11 cellular contexts compared by ENCODE assay signal in genomic region chrX:18864390-18864920, GRCh38.
"Had no signal": no experiment of that assay in that cellular context is flagged by ENCODE, and none has a peak within 500 bp of the region (broad histone marks: within the 10 kb centered on the region; RNA-seq: fewer than 3 reads in every experiment).

No MANE protein-coding gene starts in this region.

- H3K36me3 ChIP-seq: HAP-1 had no signal

- H3K27ac ChIP-seq: GM23248, HL-60, KMS-11 had no signal

- H2AFZ ChIP-seq: GM23248 had no signal

- FAIRE-seq: HepG2 had no signal

- H3K9ac ChIP-seq: GM23248, KMS-11 had no signal

- DNase-seq: GM23248, H7, HFFc6, Karpas-422, KBM-7 had no signal

- H3K4me3 Mint-ChIP-seq: HFFc6, IgD-negative memory B cell had no signal

- H3K4me3 ChIP-seq: GM23248, HAP-1 had no signal

- H3K4me2 ChIP-seq: KMS-11 had no signal

- ATAC-seq: HCT116, HepG2 had no signal

- H3K9me3 Mint-ChIP-seq: HFFc6, IgD-negative memory B cell had no signal

- H3K36me3 Mint-ChIP-seq: IgD-negative memory B cell had no signal

- H3K4me1 ChIP-seq: HAP-1 had no signal

- H3K27ac Mint-ChIP-seq: HFFc6 had no signal

- H3K4me1 Mint-ChIP-seq: IgD-negative memory B cell had no signal

- H3K9me3 ChIP-seq: HAP-1 had no signal
